Comparison of ENCODE assay signal across 1 cellular context in genomic region chr1:153984125-153984899, GRCh38.
TF ChIP-seq lines count a peak whose summit lies in the region.

No MANE protein-coding gene starts in this region.

TF ChIP-seq in IMR-90, 13 proteins besides CTCF, POLR2A, EP300 and RAD21 (continued from another document):
- no peak for TF ChIP-seq RCOR1 (IDR thresholded peaks at IDR 0.05; ENCODE audit: insufficient replicate concordance, low read length)
